8 cellular contexts compared by ENCODE assay signal in genomic region chr1:154326546-154327465, GRCh38. TPM values are rescaled to one million over a fixed set of nuclear protein-coding genes. Genes with fewer than 3 reads are reported as not detected.
A peak's percentile ranks its signal among the peaks of the same experiment; 100 is the strongest.
DNase-seq lines count a peak whose midpoint lies in the region; TF ChIP-seq lines count a peak whose summit lies in the region.

No MANE protein-coding gene starts in this region.

- no peak for TF ChIP-seq POLR2A in prostate gland (IDR thresholded peaks at IDR 0.05)

- peak overlapping the region; percentile 69 to 79 for H3K4me3 ChIP-seq in prostate gland

- peaks cover 48% of the 10 kb centered on the region for H3K4me1 Mint-ChIP-seq in T-helper 2 cell treated with Interferon-gamma antibody and Interleukin-4, amounts not matched to agents 5 μg/mL and 100 μg/mL, for 36 hours (ENCODE audit: low read depth)

- peak in 1 of 4 experiments; percentile 2 for TF ChIP-seq CTCF in prostate gland (IDR thresholded peaks at IDR 0.05)

- peaks cover 13% of the 10 kb centered on the region for H3K4me1 ChIP-seq in prostate gland (replicated peaks)

- 47% methylated on average over 6 of the region's 6 CpGs for WGBS in prostate gland

- intact Hi-C loops in prostate gland (cut with DNase I): no loop called here

- no peaks in the 10 kb centered on the region for H3K27me3 ChIP-seq in prostate gland (replicated peaks; ENCODE audit: insufficient read depth)

- peaks cover 16% of the 10 kb centered on the region for H3K27me3 Mint-ChIP-seq in T-helper 2 cell treated with Interferon-gamma antibody and Interleukin-4, amounts not matched to agents 5 μg/mL and 100 μg/mL, for 36 hours (ENCODE audit: low read depth)

- H3K9me3 ChIP-seq in prostate gland: no peaks in the 10 kb centered on the region

- H3K36me3 ChIP-seq in prostate gland: peaks cover 0 to 1% of the 10 kb centered on the region in 2 donors

- DNase-seq in T-helper 2 cell treated with Interferon-gamma antibody and Interleukin-4, amounts not matched to agents 5 μg/mL and 100 μg/mL, for 36 hours (ENCODE audit: low spot score): no peak
- DNase-seq in T-helper 2 cell (no peak), UCSD-AML1 (lab: John Stamatoyannopoulos, UW; ENCODE audit: unreplicated experiment) (peak; percentile 50), fibroblast of peridontal ligament (ENCODE audit: extremely low read depth) (peak; percentile 93), prostate gland (ENCODE audit: low spot score) (no peak), DMS153 (lab: John Stamatoyannopoulos, UW) (no peak), NCI-H2171 (lab: John Stamatoyannopoulos, UW) (no peak)
- DNase-seq in NK-92 treated with Interleukin-12 subunit alpha and Interleukin-12 subunit beta, amount 100 ng/mL, for 24 hours (lab: John Stamatoyannopoulos, UW): no peak

- peak overlapping the region; percentile 95 to 96 for H3K27ac ChIP-seq in prostate gland

- H3K9me3 Mint-ChIP-seq in T-helper 2 cell treated with Interferon-gamma antibody and Interleukin-4, amounts not matched to agents 5 μg/mL and 100 μg/mL, for 36 hours: no peaks in the 10 kb centered on the region

- peaks cover 25% of the 10 kb centered on the region for H3K36me3 Mint-ChIP-seq in T-helper 2 cell treated with Interferon-gamma antibody and Interleukin-4, amounts not matched to agents 5 μg/mL and 100 μg/mL, for 36 hours (ENCODE audit: low read depth)

- peak overlapping the region; percentile 99 for H3K4me3 Mint-ChIP-seq in T-helper 2 cell treated with Interferon-gamma antibody and Interleukin-4, amounts not matched to agents 5 μg/mL and 100 μg/mL, for 36 hours

- peak overlapping the region; percentile 87 for H3K27ac Mint-ChIP-seq in T-helper 2 cell treated with Interferon-gamma antibody and Interleukin-4, amounts not matched to agents 5 μg/mL and 100 μg/mL, for 36 hours

RNA-seq across cellular contexts. Expression of gene ATP8B2, which starts 1.5 kb away (rescaled TPM):
- total RNA-seq in prostate gland: 100 to 1,000 TPM in 1 of 2 donors, 10 to 100 TPM in 1; 88.9 to 171 TPM

RNA-seq across cellular contexts. Expression of gene AQP10, which starts 5.9 kb away (rescaled TPM):
- total RNA-seq in prostate gland: under 1 TPM; 0.27 to 0.85 TPM

RNA-seq across cellular contexts. Expression of gene HAX1, which starts 54.4 kb away (rescaled TPM):
- 10 to 100 TPM; 95.2 to 96.6 TPM for total RNA-seq in prostate gland

Comparison
In these comparisons a context has a peak if more than half of its experiments do, and no peak if none do; other contexts are left out.
1. DNase-seq: peak in UCSD-AML1 (single experiment) and fibroblast of peridontal ligament (single experiment); none in T-helper 2 cell treated with Interferon-gamma antibody and Interleukin-4, amounts not matched to agents 5 μg/mL and 100 μg/mL, for 36 hours (single experiment), T-helper 2 cell (0 of 5), prostate gland (single experiment), DMS153 (single experiment), NCI-H2171 (single experiment) and NK-92 treated with Interleukin-12 subunit alpha and Interleukin-12 subunit beta, amount 100 ng/mL, for 24 hours (single experiment).